Comparison of ENCODE assay signal across 15 cellular contexts in the genomic region with DNA sequence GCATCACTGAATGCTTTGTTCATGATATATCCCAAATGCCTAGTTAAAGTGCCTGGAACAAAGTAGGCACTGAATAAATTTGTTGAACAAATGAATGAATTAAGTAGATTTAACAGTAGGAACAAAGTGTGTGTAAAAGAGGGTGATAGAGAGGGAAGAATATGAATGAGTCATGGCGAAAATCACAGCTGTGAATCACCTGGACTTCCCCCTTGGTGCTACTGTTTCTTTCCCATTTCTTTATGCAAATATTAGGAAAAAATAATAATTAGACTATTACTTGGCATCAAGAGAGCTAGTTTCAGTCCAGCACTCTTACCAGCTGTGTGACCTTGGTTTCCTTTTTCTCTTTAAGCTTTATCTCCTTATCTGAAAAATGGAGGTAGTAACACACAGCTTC. TPM values are rescaled to one million over a fixed set of nuclear protein-coding genes. Genes with fewer than 3 reads are reported as not detected.
DNase-seq lines count a peak whose midpoint lies in the region; ATAC-seq lines count a peak whose summit lies in the region.
"Had no signal": no experiment of that assay in that cellular context is flagged by ENCODE, and none has a peak within 500 bp of the region (broad histone marks: within the 10 kb centered on the region; RNA-seq: fewer than 3 reads in every experiment).

No MANE protein-coding gene starts in this region.

- DNase-seq in activated CD4-positive, alpha-beta memory T cell treated with anti-CD3 and anti-CD28 coated beads for 36 hours = peak; percentile 11
- DNase-seq in activated CD4-positive, alpha-beta memory T cell treated with anti-CD3 and anti-CD28 coated beads, Interleukin-2, amount 10 ng/mL, durations not matched to agents 7 days and 5 days = no peak
- DNase-seq in glomerular visceral epithelial cell (ENCODE audit: extremely low spot score) (peak; percentile 6), retina (no peak), NCI-H187 treated with DMSO at 0.1 percent for 48 hours (lab: John Stamatoyannopoulos, UW) (no peak)
- DNase-seq: Kasumi-1, kidney glomerular epithelial cell, NCI-H1436 treated with DMSO at 0.1 percent for 48 hours, T-cell, uterus had no signal

- H3K9me3 Mint-ChIP-seq in activated CD4-positive, alpha-beta memory T cell treated with anti-CD3 and anti-CD28 coated beads for 36 hours = no peaks in the 10 kb centered on the region
- H3K9me3 Mint-ChIP-seq in activated CD4-positive, alpha-beta memory T cell treated with anti-CD3 and anti-CD28 coated beads, Interleukin-2, amount 10 ng/mL, durations not matched to agents 7 days and 5 days = no peaks in the 10 kb centered on the region
- H3K9me3 Mint-ChIP-seq: T-cell had no signal

- POLR2A ChIA-PET in activated CD4-positive, alpha-beta memory T cell treated with anti-CD3 and anti-CD28 coated beads for 36 hours (lab: Charles Lee) = no interaction called here
- POLR2A ChIA-PET in activated CD4-positive, alpha-beta memory T cell treated with anti-CD3 and anti-CD28 coated beads, Interleukin-2, amount 10 ng/mL, durations not matched to agents 7 days and 5 days (lab: Charles Lee) = no interaction called here

- CTCF ChIA-PET in activated CD4-positive, alpha-beta memory T cell treated with anti-CD3 and anti-CD28 coated beads for 36 hours (lab: Charles Lee) = interaction anchor here (1.2 kb wide), 1 partner anchor 8 kb away, joined by 4 read pairs; no protein-coding TSS in a partner anchor
- CTCF ChIA-PET in activated CD4-positive, alpha-beta memory T cell treated with anti-CD3 and anti-CD28 coated beads, Interleukin-2, amount 10 ng/mL, durations not matched to agents 7 days and 5 days (lab: Charles Lee) = interaction anchor here (1.1 kb wide), 1 partner anchor 8 kb away, joined by 5 read pairs; no protein-coding TSS in a partner anchor

- intact Hi-C loops in activated CD4-positive, alpha-beta memory T cell treated with anti-CD3 and anti-CD28 coated beads for 36 hours (cut with micrococcal nuclease) = loop anchor here (5.0 kb wide), 1 partner anchor 301 kb away; a partner anchor contains a TSS

- peaks cover 15% of the 10 kb centered on the region for H3K4me1 Mint-ChIP-seq in activated CD4-positive, alpha-beta memory T cell treated with anti-CD3 and anti-CD28 coated beads for 36 hours (ENCODE audit: low read depth)
- H3K4me1 Mint-ChIP-seq in activated CD4-positive, alpha-beta memory T cell treated with anti-CD3 and anti-CD28 coated beads, Interleukin-2, amount 10 ng/mL, durations not matched to agents 7 days and 5 days = peaks cover 13% of the 10 kb centered on the region
- H3K4me1 Mint-ChIP-seq: brain, neural progenitor cell had no signal

- H3K4me3 Mint-ChIP-seq in activated CD4-positive, alpha-beta memory T cell treated with anti-CD3 and anti-CD28 coated beads for 36 hours = no peak overlapping the region
- H3K4me3 Mint-ChIP-seq in activated CD4-positive, alpha-beta memory T cell treated with anti-CD3 and anti-CD28 coated beads, Interleukin-2, amount 10 ng/mL, durations not matched to agents 7 days and 5 days = no peak overlapping the region
- H3K4me3 Mint-ChIP-seq: brain, neural progenitor cell, T-cell had no signal

- ATAC-seq in GM21529 (IDR thresholded peaks at IDR 0.05; ENCODE audit: unreplicated experiment) (peak; percentile 63), HG03457 (IDR thresholded peaks at IDR 0.05; ENCODE audit: unreplicated experiment) (peak; percentile 57), HG03280 (IDR thresholded peaks at IDR 0.05; ENCODE audit: unreplicated experiment) (no peak)
- ATAC-seq: T-cell had no signal

- no peaks in the 10 kb centered on the region for H3K27me3 Mint-ChIP-seq in activated CD4-positive, alpha-beta memory T cell treated with anti-CD3 and anti-CD28 coated beads for 36 hours
- H3K27me3 Mint-ChIP-seq in activated CD4-positive, alpha-beta memory T cell treated with anti-CD3 and anti-CD28 coated beads, Interleukin-2, amount 10 ng/mL, durations not matched to agents 7 days and 5 days = no peaks in the 10 kb centered on the region

- no peak overlapping the region for H3K27ac Mint-ChIP-seq in activated CD4-positive, alpha-beta memory T cell treated with anti-CD3 and anti-CD28 coated beads for 36 hours
- H3K27ac Mint-ChIP-seq in activated CD4-positive, alpha-beta memory T cell treated with anti-CD3 and anti-CD28 coated beads, Interleukin-2, amount 10 ng/mL, durations not matched to agents 7 days and 5 days = no peak overlapping the region
- H3K27ac Mint-ChIP-seq: brain, neural progenitor cell had no signal

- peaks cover 7% of the 10 kb centered on the region for H3K36me3 Mint-ChIP-seq in activated CD4-positive, alpha-beta memory T cell treated with anti-CD3 and anti-CD28 coated beads for 36 hours
- H3K36me3 Mint-ChIP-seq in activated CD4-positive, alpha-beta memory T cell treated with anti-CD3 and anti-CD28 coated beads, Interleukin-2, amount 10 ng/mL, durations not matched to agents 7 days and 5 days (ENCODE audit: low read depth) = peaks cover 23% of the 10 kb centered on the region

RNA-seq across cellular contexts. Expression of a gene that starts 9.2 kb away (rescaled TPM):
- 1 to 10 TPM; 7.6 to 8.0 TPM for total RNA-seq in activated CD4-positive, alpha-beta memory T cell treated with anti-CD3 and anti-CD28 coated beads for 36 hours
- total RNA-seq in activated CD4-positive, alpha-beta memory T cell treated with anti-CD3 and anti-CD28 coated beads, Interleukin-2, amount 10 ng/mL, durations not matched to agents 7 days and 5 days = 1 to 10 TPM; 6.5 to 7.3 TPM

Comparison
In these comparisons a context has a peak if more than half of its experiments do, and no peak if none do; other contexts are left out.
1. DNase-seq: peak in activated CD4-positive, alpha-beta memory T cell treated with anti-CD3 and anti-CD28 coated beads for 36 hours (single experiment) and glomerular visceral epithelial cell (single experiment); none in activated CD4-positive, alpha-beta memory T cell treated with anti-CD3 and anti-CD28 coated beads, Interleukin-2, amount 10 ng/mL, durations not matched to agents 7 days and 5 days (single experiment), retina (single experiment) and NCI-H187 treated with DMSO at 0.1 percent for 48 hours (single experiment).